8 cellular contexts compared by ENCODE assay signal in the genomic region with DNA sequence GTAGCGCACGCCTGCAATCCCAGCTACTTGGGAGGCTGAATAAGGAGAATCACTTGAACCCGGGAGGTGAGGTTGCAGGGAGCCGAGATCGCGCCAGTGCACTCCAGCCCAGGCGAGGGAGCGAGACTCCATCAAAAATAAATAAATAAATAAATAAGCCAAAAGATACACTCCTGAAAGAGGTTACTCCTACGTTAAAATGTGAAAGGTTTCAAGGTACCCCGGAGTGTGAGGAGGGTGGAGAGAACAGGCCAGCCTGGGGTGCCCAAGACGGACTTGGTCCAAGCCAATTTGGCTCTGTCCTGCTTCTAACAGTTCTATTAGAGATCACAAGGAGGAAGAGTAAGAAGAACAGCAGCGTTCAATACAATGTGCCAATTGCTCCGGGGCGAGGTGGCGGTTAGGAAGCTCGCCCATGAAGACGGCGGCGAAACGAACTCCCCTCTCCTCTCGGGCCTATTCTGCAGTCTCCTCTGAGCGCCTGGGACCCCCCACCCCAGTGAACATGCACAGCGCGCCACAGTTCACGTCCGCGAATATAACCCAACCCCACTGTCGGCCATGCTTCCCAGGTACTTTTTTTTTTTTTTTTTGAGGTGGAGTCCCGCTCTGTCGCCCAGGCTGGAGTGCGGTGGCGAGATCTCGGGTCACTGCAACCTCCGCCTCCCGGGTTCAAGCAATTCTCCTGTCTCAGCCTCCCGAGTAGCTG. TPM values are rescaled to one million over a fixed set of nuclear protein-coding genes. Genes with fewer than 3 reads are reported as not detected.
DNase-seq lines count a peak whose midpoint lies in the region; ATAC-seq, FAIRE-seq and TF ChIP-seq lines count a peak whose summit lies in the region.

No MANE protein-coding gene starts in this region.

- POLR2A ChIA-PET in PC-9 (lab: Charles Lee; ENCODE audit: unreplicated experiment) (no interaction called here), GM12878 (lab: Charles Lee) (interaction anchor here (0.7 to 1.9 kb wide), 5 partner anchors 8 to 267 kb away, joined by 3 to 5 read pairs (median 4); no protein-coding TSS in a partner anchor)

- 16% methylated on average over 32 of the region's 36 CpGs for WGBS in GM12878 (ENCODE audit: insufficient coverage, insufficient replicate concordance, low lambda C conversion rate, missing lambda C conversion rate)

- intact Hi-C loops in Right ventricle myocardium superior (cut with DNase I) = no loop called here
- intact Hi-C loops in cardiac septum (cut with DNase I) = loop anchor here (5.0 to 10.0 kb wide), 2 partner anchors 290 to 642 kb away; partner anchors contain the start of gene DHX30
- intact Hi-C loops in PC-9 (cut with micrococcal nuclease; ENCODE audit: unreplicated experiment) = loop anchor here (1.0 to 10.0 kb wide), 4 partner anchors 92 to 818 kb away; partner anchors contain the start of gene ALS2CL
- intact Hi-C loops in GM12878 (cut with micrococcal nuclease; ENCODE audit: unreplicated experiment) = loop anchor here (1.0 to 5.0 kb wide), 3 partner anchors 35 to 290 kb away; partner anchors contain the start of genes DHX30 and SCAP
- intact Hi-C loops in kidney (cut with DNase I) = no loop called here

- H3K4me1 ChIP-seq in PC-9 (replicated peaks; ENCODE audit: insufficient read depth) (peaks cover 5% of the 10 kb centered on the region; the same call in 1 of the 2 replicates), GM12878 (ENCODE audit: control insufficient read depth, insufficient read depth, low read length) (peaks cover 6% of the 10 kb centered on the region; the same call in 1 of the 2 replicates), kidney (ENCODE audit: control insufficient read depth in 1 of 2, insufficient read depth in 1 of 2, low read depth in 1 of 2, low read length in 2 of 2) (peaks cover 0 to 2% of the 10 kb centered on the region in 2 donors)

- H3K36me3 ChIP-seq in PC-9 (ENCODE audit: low read depth) (no peaks in the 10 kb centered on the region; the same call in 1 of the 2 replicates), GM12878 (ENCODE audit: control insufficient read depth in 2 of 2, insufficient read depth in 2 of 2, low read length in 1 of 2) (peaks cover 2 to 19% of the 10 kb centered on the region in 2 experiments), kidney (ENCODE audit: control insufficient read depth in 1 of 2, insufficient read depth in 2 of 2, low read length in 2 of 2) (peaks cover 7 to 11% of the 10 kb centered on the region in 2 donors)

- no peaks in the 10 kb centered on the region for H3K9me2 ChIP-seq in PC-9 (ENCODE audit: insufficient read depth)

- no peak for TF ChIP-seq POLR2A in GM12878 (IDR thresholded peaks at IDR 0.05; ENCODE audit: low read depth, low read length)
- no peak; the same call in 1 of the 2 replicates for TF ChIP-seq POLR2A in GM12891 (IDR thresholded peaks at IDR 0.05; ENCODE audit: low read depth, low read length)

- peak overlapping the region; percentile 55 for H3K27ac ChIP-seq in PC-9
- peak overlapping the region; percentile 99 for H3K27ac ChIP-seq in GM12878 (ENCODE audit: control insufficient read depth, insufficient read depth)
- H3K27ac ChIP-seq in kidney (ENCODE audit: low read depth in 2 of 2, low read length in 2 of 2) = peak overlapping the region; percentile 98 to 99

- H2AFZ ChIP-seq in PC-9 (peak overlapping the region; percentile 93), GM12878 (ENCODE audit: control insufficient read depth, low read depth, low read length) (peak overlapping the region; percentile 100)

- TF ChIP-seq CTCF in PC-9 (conservative IDR thresholded peaks at IDR 0.05) = no peak
- no peak for TF ChIP-seq CTCF in GM12878 (IDR thresholded peaks at IDR 0.05 in 2 of 3, conservative IDR thresholded peaks at IDR 0.05 in 1 of 3; ENCODE audit: control insufficient read depth in 2 of 3, extremely low read depth in 1 of 3, insufficient read depth in 1 of 3, low read depth in 3 of 3, low read length in 3 of 3)
- no peak for TF ChIP-seq CTCF in kidney (IDR thresholded peaks at IDR 0.05; ENCODE audit: borderline replicate concordance, extremely low read depth, insufficient read depth)

- H3K79me2 ChIP-seq in PC-9 (ENCODE audit: low read depth) = peaks cover 21% of the 10 kb centered on the region
- peaks cover 29% of the 10 kb centered on the region for H3K79me2 ChIP-seq in GM12878 (ENCODE audit: control insufficient read depth, insufficient read depth, low read length)

- no peaks in the 10 kb centered on the region for H4K20me1 ChIP-seq in PC-9 (ENCODE audit: insufficient read depth)
- no peaks in the 10 kb centered on the region for H4K20me1 ChIP-seq in GM12878 (ENCODE audit: control insufficient read depth, insufficient read depth)

- H3F3A ChIP-seq in PC-9 (ENCODE audit: insufficient read depth, low read depth) = peaks cover 9% of the 10 kb centered on the region

- peak overlapping the region; percentile 78 for H3K4me2 ChIP-seq in PC-9
- peak overlapping the region; percentile 88 for H3K4me2 ChIP-seq in GM12878 (ENCODE audit: control insufficient read depth, insufficient read depth)

- peak overlapping the region; percentile 98 for H3K9ac ChIP-seq in GM12878 (ENCODE audit: control insufficient read depth, insufficient read depth, low read length)
- H3K9ac ChIP-seq in kidney (ENCODE audit: low read length in 2 of 2) = peak overlapping the region; percentile 73

- TSS peak; percentile 71 for BruUV-seq in PC-9 (replicated peaks; lab: Mats Ljungman, UMichigan)
- BruUV-seq in GM12878 (replicated peaks; lab: Mats Ljungman, UMichigan) = TSS peak; percentile 64

- DNase-seq in Right ventricle myocardium superior (peak; percentile 42), cardiac septum (ENCODE audit: low spot score) (no peak), PC-9 (no peak), GM12878 (ENCODE audit: low read depth, low spot score) (no peak), kidney (peak; percentile 80), GM12891 (ENCODE audit: insufficient read length, low spot score) (no peak), mesenteric fat pad (ENCODE audit: low spot score) (no peak)
- DNase-seq in stimulated activated CD4-positive, alpha-beta T cell treated with anti-CD3 and anti-CD28 coated beads, Interleukin-1b, Interleukin-23, amount 100 ng/mL, for 48 hours = peak; percentile 30

- H3K4me3 ChIP-seq in PC-9 (peak overlapping the region; percentile 68), GM12878 (peak overlapping the region; percentile 73), kidney (ENCODE audit: low read length in 2 of 2) (peak overlapping the region; percentile 90 to 91)

- TF ChIP-seq EP300 in GM12878 (IDR thresholded peaks at IDR 0.05; ENCODE audit: borderline replicate concordance in 1 of 2, control insufficient read depth in 1 of 2, low read depth in 2 of 2, low read length in 2 of 2) = no peak

- SMC1A ChIA-PET in GM12878 (lab: Charles Lee; ENCODE audit: uncharacterized antibody, unreplicated experiment) = interaction anchor here (3.1 kb wide), 1 partner anchor 91 kb away, joined by 11 read pairs; no protein-coding TSS in a partner anchor

- TF ChIP-seq RAD21 in GM12878 (IDR thresholded peaks at IDR 0.05; ENCODE audit: insufficient read depth, low read depth, low read length) = no peak

- in situ Hi-C loops in GM12878 (cut with MboI) = loop anchor here (5.0 kb wide), 1 partner anchor 90 kb away; no protein-coding TSS in a partner anchor

- H3K27me3 ChIP-seq in PC-9 (ENCODE audit: insufficient read depth, low read depth) (no peaks in the 10 kb centered on the region), GM12878 (replicated peaks in 1 of 2; ENCODE audit: control insufficient read depth in 2 of 2, insufficient read depth in 2 of 2, low read length in 1 of 2) (no peaks in the 10 kb centered on the region)

- CTCF ChIA-PET in PC-9 (lab: Charles Lee) (interaction anchor here (0.5 to 1.0 kb wide), 3 partner anchors 92 to 821 kb away, joined by 3 to 4 read pairs (median 3); no protein-coding TSS in a partner anchor), GM12878 (lab: Yijun Ruan, JAX) (interaction anchor here (0.6 to 8.4 kb wide), 3 partner anchors 10 to 480 kb away, joined by 3 to 53 read pairs (median 8); no protein-coding TSS in a partner anchor)

- FAIRE-seq in GM12878 (lab: Jason Lieb, UNC) = peak; percentile 59
- FAIRE-seq in kidney (lab: Jason Lieb, UNC) = no peak
- FAIRE-seq in GM12891 (lab: Jason Lieb, UNC) = no peak

- ATAC-seq in Right ventricle myocardium superior (ENCODE audit: poor library complexity) (peak; percentile 11), GM12878 (peak; percentile 50)

- RAD21 ChIA-PET in GM12878 (lab: Charles Lee; ENCODE audit: unreplicated experiment) = interaction anchor here (0.8 to 1.5 kb wide), 3 partner anchors 9 to 92 kb away, joined by 4 to 8 read pairs (median 6); no protein-coding TSS in a partner anchor

- no peaks in the 10 kb centered on the region for H3K9me3 ChIP-seq in PC-9 (ENCODE audit: insufficient read depth, low read depth)
- no peaks in the 10 kb centered on the region for H3K9me3 ChIP-seq in GM12878 (replicated peaks; ENCODE audit: control insufficient read depth, insufficient read depth, low read length)
- no peaks in the 10 kb centered on the region for H3K9me3 ChIP-seq in kidney (ENCODE audit: control insufficient read depth in 1 of 2, low read length in 2 of 2)

RNA-seq across cellular contexts. Expression of gene ELP6, which starts 0.9 kb away (rescaled TPM):
- total RNA-seq in Right ventricle myocardium superior = 20.1 TPM
- 15.8 TPM for total RNA-seq in cardiac septum
- total RNA-seq in PC-9 (2021) = 38.8 and 39.6 TPM in 2 replicates
- total RNA-seq in GM12878 (2013; cell fraction: nucleolus; rRNA removed) = 40.4 and 44.1 TPM in 2 replicates
- 53.8 and 59.8 TPM in 2 replicates for total RNA-seq in GM12878 (2014; rRNA removed)
- 43.3 and 45.2 TPM in 2 replicates for total RNA-seq in GM12878 (2014; rRNA removed; fragmentation: Illumina TruSeq; extraction: Trizol)
- 42.9 and 43.6 TPM in 2 replicates for total RNA-seq in GM12878 (2021)
- 18.6 TPM for polyA plus RNA-seq in GM12878 (2011; ENCODE audit: low read depth)
- 52.5 and 83.3 TPM in 2 replicates for polyA plus RNA-seq in GM12878 (2011; rRNA removed)
- 69.7 and 92.3 TPM in 2 replicates for polyA plus RNA-seq in GM12878 (2011; cell fraction: cytosol; rRNA removed)
- polyA plus RNA-seq in GM12878 (2011; cell fraction: nucleus; rRNA removed) = 34.4 and 49.3 TPM in 2 replicates
- polyA plus RNA-seq in GM12878 (2012) = 26.7 and 30.0 TPM in 2 replicates
- 33.2 and 39.5 TPM in 2 replicates for polyA plus RNA-seq in GM12878 (2014; fragmentation: Illumina TruSeq; extraction: Trizol)
- polyA plus RNA-seq in GM12878 (2014; fragmentation: Nextera tagmentation; extraction: Ambion mirVana) = 10 to 100 TPM; 46.4 to 51.1 TPM
- polyA plus RNA-seq in GM12878 (2014; rRNA removed) = 49.3 and 64.5 TPM in 2 replicates
- 10 to 100 TPM; 61.6 to 64.4 TPM for polyA plus RNA-seq in GM12878 (2016; fragmentation: Nextera tagmentation; extraction: Ambion mirVana)
- 50.8 and 68.7 TPM in 2 replicates for polyA minus RNA-seq in GM12878 (2011; rRNA and poly(A)+ RNA removed)
- polyA minus RNA-seq in GM12878 (2011; cell fraction: cytosol; rRNA and poly(A)+ RNA removed) = 23.5 and 23.7 TPM in 2 replicates
- polyA minus RNA-seq in GM12878 (2011; cell fraction: nucleus; rRNA and poly(A)+ RNA removed) = 43.3 and 70.2 TPM in 2 replicates
- 28.6 TPM for total RNA-seq in kidney
- polyA plus RNA-seq in kidney (ENCODE audit: insufficient read depth, low read depth, low replicate concordance) = 46.1 TPM
- polyA plus RNA-seq in GM12891 (2012; ENCODE audit: low read depth, missing spikeins) = 33.8 TPM
- 18.9 TPM for total RNA-seq in mesenteric fat pad

RNA-seq across cellular contexts. Expression of gene SCAP, which starts 36.8 kb away (rescaled TPM):
- total RNA-seq in Right ventricle myocardium superior (39.7 TPM), cardiac septum (37.9 TPM), PC-9 (2021) (71.5 and 85.0 TPM in 2 replicates), GM12878 (2014; rRNA removed) (42.3 and 53.0 TPM in 2 replicates), GM12878 (2014; rRNA removed; fragmentation: Illumina TruSeq; extraction: Trizol) (18.1 and 21.0 TPM in 2 replicates), GM12878 (2021) (56.1 and 64.1 TPM in 2 replicates), kidney (85.1 TPM), mesenteric fat pad (72.8 TPM)
- total RNA-seq in GM12878 (2013; cell fraction: nucleolus; rRNA removed) = 122 and 123 TPM in 2 replicates
- polyA plus RNA-seq in GM12878 (2011; ENCODE audit: low read depth) = 10.9 TPM
- polyA plus RNA-seq in GM12878 (2011; rRNA removed) (11.4 and 21.2 TPM in 2 replicates), GM12878 (2014; fragmentation: Illumina TruSeq; extraction: Trizol) (22.2 and 24.6 TPM in 2 replicates), GM12878 (2014; fragmentation: Nextera tagmentation; extraction: Ambion mirVana) (1 to 10 TPM; 1.5 to 4.3 TPM), GM12878 (2014; rRNA removed) (33.5 TPM in 2 replicates), GM12878 (2016; fragmentation: Nextera tagmentation; extraction: Ambion mirVana) (10 to 100 TPM; 35.2 to 38.4 TPM), kidney (ENCODE audit: insufficient read depth, low read depth, low replicate concordance) (47.3 TPM)
- 22.8 and 24.6 TPM in 2 replicates for polyA plus RNA-seq in GM12878 (2011; cell fraction: cytosol; rRNA removed)
- 78.9 and 103 TPM in 2 replicates for polyA plus RNA-seq in GM12878 (2011; cell fraction: nucleus; rRNA removed)
- polyA plus RNA-seq in GM12878 (2012) = 27.1 and 31.2 TPM in 2 replicates
- polyA minus RNA-seq in GM12878 (2011; rRNA and poly(A)+ RNA removed) = 61.8 and 73.4 TPM in 2 replicates
- 28.6 and 35.1 TPM in 2 replicates for polyA minus RNA-seq in GM12878 (2011; cell fraction: cytosol; rRNA and poly(A)+ RNA removed)
- polyA minus RNA-seq in GM12878 (2011; cell fraction: nucleus; rRNA and poly(A)+ RNA removed) = 30.3 and 49.4 TPM in 2 replicates
- 16.6 TPM for polyA plus RNA-seq in GM12891 (2012; ENCODE audit: low read depth, missing spikeins)

Comparison
In these comparisons a context has a peak if more than half of its experiments do, and no peak if none do; other contexts are left out.
1. DNase-seq: peak in Right ventricle myocardium superior (single experiment), kidney (single experiment) and stimulated activated CD4-positive, alpha-beta T cell treated with anti-CD3 and anti-CD28 coated beads, Interleukin-1b, Interleukin-23, amount 100 ng/mL, for 48 hours (single experiment); none in cardiac septum (single experiment), PC-9 (0 of 2), GM12878 (single experiment), GM12891 (single experiment) and mesenteric fat pad (single experiment).
2. intact Hi-C loops: an anchor here in cardiac septum (5.0 to 10.0 kb wide), PC-9 (1.0 to 10.0 kb wide) and GM12878 (1.0 to 5.0 kb wide); none called in Right ventricle myocardium superior and kidney.
3. Peak in every context shown above with its lines, with median percentiles within 50 percentile points of each other: H3K27ac ChIP-seq and H3K4me3 ChIP-seq.